8 cellular contexts compared by ENCODE assay signal in genomic region chr7:104982308-104982755, GRCh38. TPM values are rescaled to one million over a fixed set of nuclear protein-coding genes. Genes with fewer than 3 reads are reported as not detected.
A peak's percentile ranks its signal among the peaks of the same experiment; 100 is the strongest.
DNase-seq lines count a peak whose midpoint lies in the region; ATAC-seq and TF ChIP-seq lines count a peak whose summit lies in the region.

No MANE protein-coding gene starts in this region.

- DNase-seq in activated CD4-positive, alpha-beta T cell treated with anti-CD3 and anti-CD28 coated beads for 36 hours: no peak
- no peak for DNase-seq in activated CD4-positive, alpha-beta T cell treated with anti-CD3 and anti-CD28 coated beads for 1 hour
- DNase-seq in WTC11 (ENCODE audit: low spot score) (no peak), immature natural killer cell (no peak), SKM-1 treated with dmso at 0.1 percent for 144 hours (lab: John Stamatoyannopoulos, UW; ENCODE audit: unreplicated experiment) (no peak), NCI-H146 (lab: John Stamatoyannopoulos, UW) (no peak)
- DNase-seq in activated CD4-positive, CD25-positive, alpha-beta regulatory T cell treated with anti-CD3 and anti-CD28 coated beads, Interleukin-2, amount 50 U/mL, for 72 hours: no peak

- no peak for TF ChIP-seq CTCF in WTC11 (IDR thresholded peaks at IDR 0.05)

- ATAC-seq in activated CD4-positive, alpha-beta T cell treated with anti-CD3 and anti-CD28 coated beads for 36 hours: no peak
- no peak for ATAC-seq in WTC11

- peak overlapping the region; percentile 99 for H3K27ac Mint-ChIP-seq in activated CD4-positive, alpha-beta T cell treated with anti-CD3 and anti-CD28 coated beads for 36 hours
- H3K27ac Mint-ChIP-seq in WTC11: peak overlapping the region; percentile 100
- peak overlapping the region; percentile 98 to 100 (median 100) for H3K27ac Mint-ChIP-seq in immature natural killer cell

- POLR2A ChIA-PET in activated CD4-positive, alpha-beta T cell treated with anti-CD3 and anti-CD28 coated beads for 36 hours (lab: Charles Lee): interaction anchor here (0.7 to 5.8 kb wide), 5 partner anchors 28 to 406 kb away, joined by 4 to 69 read pairs (median 48); partner anchors contain the start of gene KMT2E
- POLR2A ChIA-PET in WTC11 (lab: Charles Lee): no interaction called here

- H3K4me3 Mint-ChIP-seq in activated CD4-positive, alpha-beta T cell treated with anti-CD3 and anti-CD28 coated beads for 36 hours: peak overlapping the region; percentile 87
- peak overlapping the region; percentile 98 for H3K4me3 Mint-ChIP-seq in WTC11
- H3K4me3 Mint-ChIP-seq in immature natural killer cell: peak overlapping the region; percentile 98 to 100 (median 100)

- peaks cover 29% of the 10 kb centered on the region for H3K36me3 Mint-ChIP-seq in activated CD4-positive, alpha-beta T cell treated with anti-CD3 and anti-CD28 coated beads for 36 hours (ENCODE audit: low read depth)
- H3K36me3 Mint-ChIP-seq in WTC11: no peaks in the 10 kb centered on the region
- H3K36me3 Mint-ChIP-seq in immature natural killer cell: no peaks in the 10 kb centered on the region

- no peaks in the 10 kb centered on the region for H3K9me3 Mint-ChIP-seq in activated CD4-positive, alpha-beta T cell treated with anti-CD3 and anti-CD28 coated beads for 36 hours (ENCODE audit: low read depth)
- H3K9me3 Mint-ChIP-seq in WTC11 (no peaks in the 10 kb centered on the region), immature natural killer cell (no peaks in the 10 kb centered on the region)

- H3K36me3 ChIP-seq in subcutaneous abdominal adipose tissue (ENCODE audit: control insufficient read depth in 5 of 5, insufficient read depth in 5 of 5, low read length in 5 of 5): peaks cover 0 to 3% (median 0%) of the 10 kb centered on the region in 5 donors

- no peaks in the 10 kb centered on the region for H3K27me3 ChIP-seq in subcutaneous abdominal adipose tissue (ENCODE audit: control insufficient read depth in 5 of 5, insufficient read depth in 4 of 5, low read length in 5 of 5)

- peak overlapping the region in 3 of 5 donors; percentile 9 to 86 (median 84) for H3K4me3 ChIP-seq in subcutaneous abdominal adipose tissue (ENCODE audit: low read depth in 1 of 5, low read length in 5 of 5)

- H3K9ac ChIP-seq in subcutaneous abdominal adipose tissue (ENCODE audit: low read length in 5 of 5): peak overlapping the region in 3 of 5 donors; percentile 60 to 96 (median 94)

- no peaks in the 10 kb centered on the region for H3K27me3 Mint-ChIP-seq in activated CD4-positive, alpha-beta T cell treated with anti-CD3 and anti-CD28 coated beads for 36 hours
- H3K27me3 Mint-ChIP-seq in WTC11 (ENCODE audit: low read depth) (no peaks in the 10 kb centered on the region), immature natural killer cell (ENCODE audit: low read depth in 3 of 3) (peaks cover 5 to 11% (median 9%) of the 10 kb centered on the region in 3 donors)

- H3K4me1 ChIP-seq in subcutaneous abdominal adipose tissue (ENCODE audit: control insufficient read depth in 5 of 5, insufficient read depth in 5 of 5, low read length in 5 of 5): peaks cover 10 to 80% (median 76%) of the 10 kb centered on the region in 5 donors

- CTCF ChIA-PET in activated CD4-positive, alpha-beta T cell treated with anti-CD3 and anti-CD28 coated beads for 36 hours (lab: Charles Lee): interaction anchor here (0.6 to 8.3 kb wide), 34 partner anchors 8 to 607 kb away, joined by 3 to 128 read pairs (median 6); partner anchors contain the start of gene KMT2E
- CTCF ChIA-PET in WTC11 (lab: Charles Lee): interaction anchor here (1.0 to 2.6 kb wide), 15 partner anchors 10 to 448 kb away, joined by 3 to 34 read pairs (median 5); partner anchors contain the start of gene KMT2E

- H3K9me3 ChIP-seq in subcutaneous abdominal adipose tissue (ENCODE audit: control insufficient read depth in 5 of 5, low read length in 5 of 5): no peaks in the 10 kb centered on the region

- intact Hi-C loops in activated CD4-positive, alpha-beta T cell treated with anti-CD3 and anti-CD28 coated beads for 36 hours (cut with DNase I, micrococcal nuclease): loop anchor here (2.0 to 5.0 kb wide), 4 partner anchors 115 to 550 kb away; partner anchors contain the start of gene RINT1 (in 1 of the 2)

- H3K27ac ChIP-seq in subcutaneous abdominal adipose tissue (ENCODE audit: low read depth, low read length): peak overlapping the region; percentile 99

- H3K4me1 Mint-ChIP-seq in activated CD4-positive, alpha-beta T cell treated with anti-CD3 and anti-CD28 coated beads for 36 hours: peaks cover 70% of the 10 kb centered on the region
- H3K4me1 Mint-ChIP-seq in WTC11: peaks cover 78% of the 10 kb centered on the region
- H3K4me1 Mint-ChIP-seq in immature natural killer cell: peaks cover 42 to 61% of the 10 kb centered on the region in 2 donors

TF ChIP-seq in WTC11, 78 proteins besides CTCF, POLR2A, EP300 and RAD21:
- TF ChIP-seq CREM (CRISPR knock-in tag; IDR thresholded peaks at IDR 0.05): no peak
- no peak for TF ChIP-seq FOXP1 (CRISPR knock-in tag; IDR thresholded peaks at IDR 0.05; ENCODE audit: borderline replicate concordance)
- no peak for TF ChIP-seq SOX15 (CRISPR knock-in tag; IDR thresholded peaks at IDR 0.05)
- no peak for TF ChIP-seq ZNF416 (CRISPR knock-in tag; IDR thresholded peaks at IDR 0.05)
- TF ChIP-seq ETV6 (CRISPR knock-in tag; IDR thresholded peaks at IDR 0.05): no peak
- no peak for TF ChIP-seq SP1 (CRISPR knock-in tag; conservative IDR thresholded peaks at IDR 0.05)
- no peak for TF ChIP-seq MYBL2 (CRISPR knock-in tag; IDR thresholded peaks at IDR 0.05)
- no peak for TF ChIP-seq ZBTB21 (CRISPR knock-in tag; IDR thresholded peaks at IDR 0.05; ENCODE audit: borderline replicate concordance)
- no peak for TF ChIP-seq ZNF219 (CRISPR knock-in tag; IDR thresholded peaks at IDR 0.05; ENCODE audit: borderline replicate concordance)
- no peak for TF ChIP-seq CREB1 (CRISPR knock-in tag; IDR thresholded peaks at IDR 0.05)
- TF ChIP-seq ATF1 (CRISPR knock-in tag; IDR thresholded peaks at IDR 0.05): no peak
- TF ChIP-seq MXD4 (CRISPR knock-in tag; IDR thresholded peaks at IDR 0.05; ENCODE audit: borderline replicate concordance): no peak
- no peak for TF ChIP-seq ESRRA (CRISPR knock-in tag; IDR thresholded peaks at IDR 0.05; ENCODE audit: borderline replicate concordance)
- no peak for TF ChIP-seq ZNF121 (CRISPR knock-in tag; IDR thresholded peaks at IDR 0.05)

RNA-seq across cellular contexts. Expression of gene KMT2E, which starts 31.7 kb away (rescaled TPM):
- 10 to 100 TPM; 94.4 to 99.3 TPM for total RNA-seq in activated CD4-positive, alpha-beta T cell treated with anti-CD3 and anti-CD28 coated beads for 36 hours
- total RNA-seq in WTC11 (2021): 51.4 to 52.3 TPM (median 51.8 TPM) in 3 replicates
- 100 to 1,000 TPM in 2 of 3 donors, 10 to 100 TPM in 1; 74.3 to 234 (median 114) TPM for polyA plus RNA-seq in immature natural killer cell
